In genomic region chr4:57048590-57049304, GRCh38 we compare ENCODE assay signal across 13 cellular contexts.
DNase-seq lines count a peak whose midpoint lies in the region; ATAC-seq, FAIRE-seq and TF ChIP-seq lines count a peak whose summit lies in the region.
"Had no signal": no experiment of that assay in that cellular context is flagged by ENCODE, and none has a peak within 500 bp of the region (broad histone marks: within the 10 kb centered on the region; RNA-seq: fewer than 3 reads in every experiment).

No MANE protein-coding gene starts in this region.

- H4K20me1 ChIP-seq in osteoblast (ENCODE audit: insufficient read depth, low read length), result peaks cover 4% of the 10 kb centered on the region

- H3K4me1 ChIP-seq in ACC112 (ENCODE audit: control insufficient read depth, insufficient read depth, low read length, unreplicated experiment) (peaks cover 66% of the 10 kb centered on the region), osteoblast (ENCODE audit: insufficient read depth, low read length) (peaks cover 54% of the 10 kb centered on the region)

- ATAC-seq in HG03457 (IDR thresholded peaks at IDR 0.05; ENCODE audit: unreplicated experiment) (no peak), GM18498 (IDR thresholded peaks at IDR 0.05; ENCODE audit: unreplicated experiment) (no peak), HG03442 (IDR thresholded peaks at IDR 0.05; ENCODE audit: unreplicated experiment) (no peak)
- ATAC-seq: gastroesophageal sphincter, natural killer cell had no signal

- peaks cover 85% of the 10 kb centered on the region for H3K79me2 ChIP-seq in ACC112 (ENCODE audit: control insufficient read depth, insufficient read depth, low read length, unreplicated experiment)
- peaks cover 87% of the 10 kb centered on the region for H3K79me2 ChIP-seq in osteoblast (ENCODE audit: insufficient read depth, low read length)

- TF ChIP-seq CTCF in epithelial cell of proximal tubule (conservative IDR thresholded peaks at IDR 0.05; ENCODE audit: low read depth, low read length) (no peak), osteoblast (IDR thresholded peaks at IDR 0.05; ENCODE audit: extremely low read depth, low read depth, low read length) (no peak)

- H3K4me2 ChIP-seq in osteoblast (ENCODE audit: insufficient read depth, low read length), result no peak overlapping the region

- peak; percentile 27 for DNase-seq in RCC 7860 (ENCODE audit: low spot score)
- DNase-seq in epithelial cell of proximal tubule (ENCODE audit: low read depth), result peak; percentile 36
- DNase-seq in osteoblast (ENCODE audit: insufficient read length, low spot score, missing footprints), result no peak
- DNase-seq in activated naive CD4-positive, alpha-beta T cell treated with Interleukin-2 at 50 U/mL for 16 hours, result no peak
- DNase-seq: EL, natural killer cell, NCI-H446, SIG-M5 had no signal

- H3K27ac ChIP-seq in ACC112 (ENCODE audit: low read depth, low read length) (peak overlapping the region; percentile 14; the same call in 1 of the 2 replicates), osteoblast (ENCODE audit: low read depth, low read length) (peak overlapping the region; percentile 36)

- peak; percentile 83 for FAIRE-seq in RCC 7860 (lab: Jason Lieb, UNC)

- H3K4me3 ChIP-seq in ACC112 (ENCODE audit: low read depth, low read length), result no peak overlapping the region
- H3K4me3 ChIP-seq in epithelial cell of proximal tubule (ENCODE audit: low read depth, low read length), result no peak overlapping the region
- H3K4me3 ChIP-seq in osteoblast (ENCODE audit: insufficient read depth, low read length), result no peak overlapping the region
- H3K4me3 ChIP-seq: gastroesophageal sphincter had no signal

- H2AFZ ChIP-seq in ACC112 (ENCODE audit: low read length, unreplicated experiment) (no peak overlapping the region), osteoblast (ENCODE audit: low read length) (no peak overlapping the region)

- H3K27me3 ChIP-seq in ACC112 (ENCODE audit: insufficient read depth, low read length) (no peaks in the 10 kb centered on the region), osteoblast (ENCODE audit: insufficient read depth, low read length) (no peaks in the 10 kb centered on the region)
- H3K27me3 ChIP-seq: gastroesophageal sphincter had no signal

- no peaks in the 10 kb centered on the region for H3K9me3 ChIP-seq in osteoblast (ENCODE audit: low read depth, low read length)
- H3K9me3 ChIP-seq: gastroesophageal sphincter had no signal

- H3K36me3 ChIP-seq in ACC112 (ENCODE audit: insufficient read depth, low read length), result peaks cover 3% of the 10 kb centered on the region; the same call in 1 of the 2 replicates
- peaks cover 25% of the 10 kb centered on the region for H3K36me3 ChIP-seq in osteoblast (ENCODE audit: insufficient read depth, low read length)
- H3K36me3 ChIP-seq: gastroesophageal sphincter had no signal

Comparison
In these comparisons a context has a peak if more than half of its experiments do, and no peak if none do; other contexts are left out.
1. DNase-seq: peak in RCC 7860 (single experiment) and epithelial cell of proximal tubule (single experiment); none in osteoblast (single experiment) and activated naive CD4-positive, alpha-beta T cell treated with Interleukin-2 at 50 U/mL for 16 hours (single experiment).